Comparison of ENCODE assay signal across 9 cellular contexts in genomic region chr4:127698789-127699200, GRCh38. TPM values are rescaled to one million over a fixed set of nuclear protein-coding genes. Genes with fewer than 3 reads are reported as not detected.
DNase-seq lines count a peak whose midpoint lies in the region; ATAC-seq and TF ChIP-seq lines count a peak whose summit lies in the region.
"Had no signal": no experiment of that assay in that cellular context is flagged by ENCODE, and none has a peak within 500 bp of the region (broad histone marks: within the 10 kb centered on the region; RNA-seq: fewer than 3 reads in every experiment).

No MANE protein-coding gene starts in this region.

- DNase-seq in BJ (ENCODE audit: low read depth) = peak; percentile 20
- DNase-seq in cardiac fibroblast (ENCODE audit: low read depth in 2 of 2) = peak; percentile 83 to 96
- no peak for DNase-seq in HuH-7 (ENCODE audit: low spot score)
- DNase-seq in right atrium auricular region (ENCODE audit: low spot score) = no peak
- DNase-seq in RPMI8226 = no peak
- DNase-seq in globus pallidus (ENCODE audit: low spot score) = no peak
- DNase-seq: right lobe of liver had no signal

- H3K4me1 ChIP-seq in right atrium auricular region = no peaks in the 10 kb centered on the region
- H3K4me1 ChIP-seq: right lobe of liver had no signal

- no peak overlapping the region for H3K27ac ChIP-seq in right atrium auricular region
- H3K27ac ChIP-seq: right lobe of liver had no signal

- H3K27me3 ChIP-seq in BJ (ENCODE audit: control insufficient read depth, insufficient read depth, low read length) = no peaks in the 10 kb centered on the region
- no peaks in the 10 kb centered on the region for H3K27me3 ChIP-seq in right atrium auricular region
- H3K27me3 ChIP-seq: right lobe of liver had no signal

- ATAC-seq in GM21390 (IDR thresholded peaks at IDR 0.05; ENCODE audit: unreplicated experiment) (peak; percentile 100), HG03521 (IDR thresholded peaks at IDR 0.05; ENCODE audit: unreplicated experiment) (peak; percentile 99)

- H3K4me3 ChIP-seq in BJ (ENCODE audit: low read depth, low read length) = no peak overlapping the region
- H3K4me3 ChIP-seq in cardiac fibroblast (replicated peaks in 1 of 2; ENCODE audit: low read depth in 2 of 2, low read length in 2 of 2) = no peak overlapping the region
- H3K4me3 ChIP-seq in right atrium auricular region = no peak overlapping the region
- H3K4me3 ChIP-seq: right lobe of liver had no signal

- no peaks in the 10 kb centered on the region for H3K36me3 ChIP-seq in BJ (ENCODE audit: control insufficient read depth, insufficient read depth, low read length)
- H3K36me3 ChIP-seq in right atrium auricular region = no peaks in the 10 kb centered on the region
- H3K36me3 ChIP-seq: right lobe of liver had no signal

- TF ChIP-seq CTCF in BJ (IDR thresholded peaks at IDR 0.05; ENCODE audit: insufficient read depth, low read depth, low read length) (no peak), cardiac fibroblast (IDR thresholded peaks at IDR 0.05; ENCODE audit: low read depth, low read length) (no peak), right atrium auricular region (IDR thresholded peaks at IDR 0.05) (no peak)

- H3K9me3 ChIP-seq in right atrium auricular region = peaks cover 0 to 15% of the 10 kb centered on the region in 2 donors
- H3K9me3 ChIP-seq: right lobe of liver had no signal

- POLR2A ChIA-PET in BJ (lab: Charles Lee) = interaction anchor here (0.6 kb wide), 1 partner anchor 588 kb away, joined by 3 read pairs; no protein-coding TSS in a partner anchor

- CTCF ChIA-PET in BJ (lab: Yijun Ruan, JAX) = no interaction called here

RNA-seq across cellular contexts. Expression of gene SLC25A31, which starts 31.4 kb away (rescaled TPM):
- not detected in 2 replicates for polyA plus RNA-seq in BJ (2011; rRNA removed)
- polyA minus RNA-seq in BJ (2011; rRNA and poly(A)+ RNA removed) = not detected in 2 replicates
- not detected for total RNA-seq in right atrium auricular region
- total RNA-seq: right lobe of liver had no signal

Comparison
In these comparisons a context has a peak if more than half of its experiments do, and no peak if none do; other contexts are left out.
1. DNase-seq: peak in BJ (single experiment) and cardiac fibroblast (2 of 2); none in HuH-7 (single experiment), right atrium auricular region (single experiment), RPMI8226 (single experiment) and globus pallidus (single experiment).